ENCODE assay signal across 8 cellular contexts in the genomic region with DNA sequence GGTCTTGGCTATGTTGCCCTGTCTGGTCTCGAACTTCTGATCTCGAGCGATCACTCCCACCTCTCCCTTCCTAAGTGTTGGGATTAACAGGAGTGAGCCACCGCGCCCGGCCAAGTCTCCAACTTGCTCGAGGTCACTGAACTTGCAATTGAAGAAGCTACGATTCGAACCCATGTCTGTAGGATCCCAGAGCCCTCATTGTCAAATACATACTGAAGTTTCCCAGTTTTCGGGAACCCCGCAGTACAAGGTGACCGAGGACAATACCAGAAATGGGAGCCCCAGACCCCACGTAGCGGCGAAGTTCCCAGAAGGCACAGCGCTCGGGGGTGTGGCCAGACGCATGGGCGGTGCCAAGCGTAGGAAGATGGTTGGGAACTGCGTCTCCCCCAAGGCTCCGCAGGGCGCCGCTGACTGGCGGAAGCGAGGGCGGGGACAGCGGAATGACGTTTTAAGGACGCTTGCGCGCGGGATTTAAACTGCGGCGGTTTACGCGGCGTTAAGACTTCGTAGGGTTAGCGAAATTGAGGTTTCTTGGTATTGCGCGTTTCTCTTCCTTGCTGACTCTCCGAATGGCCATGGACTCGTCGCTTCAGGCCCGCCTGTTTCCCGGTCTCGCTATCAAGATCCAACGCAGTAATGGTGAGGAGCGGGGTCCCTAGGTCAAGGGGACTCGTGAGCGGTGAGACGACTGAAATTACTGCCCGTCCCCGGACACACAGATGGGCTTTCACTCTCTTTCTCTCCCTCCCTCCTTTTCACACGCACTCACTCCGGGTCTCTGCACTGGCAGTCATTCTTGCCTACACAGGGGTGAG. TPM values are rescaled to one million over a fixed set of nuclear protein-coding genes. Genes with fewer than 3 reads are reported as not detected.
DNase-seq lines count a peak whose midpoint lies in the region; ATAC-seq and TF ChIP-seq lines count a peak whose summit lies in the region.

Gene KIF2C (plus strand): TSS at position 477 of the 818 bp plus-strand sequence. CDS start 96 bp downstream, at position 573.

- POLR2A ChIA-PET in activated naive CD8-positive, alpha-beta T cell treated with anti-CD3 and anti-CD28 coated beads, Interleukin-2, amount 10 ng/mL, durations not matched to agents 7 days and 5 days (lab: Charles Lee): interaction anchor here (0.6 to 6.5 kb wide), 7 partner anchors 9 to 80 kb away, joined by 3 to 73 read pairs (median 5); partner anchors contain the start of genes RNU5D-1 and RPS8

- H3K9me2 ChIP-seq in SU-DHL-6 (replicated peaks; ENCODE audit: insufficient read depth, low read length): no peaks in the 10 kb centered on the region

- peak; percentile 85 for TF ChIP-seq POLR2A in GM10847 (IDR thresholded peaks at IDR 0.05; ENCODE audit: extremely low read depth, insufficient read length)
- TF ChIP-seq POLR2A in ovary (IDR thresholded peaks at IDR 0.05): peak; percentile 80

- H3K4me3 ChIP-seq in SU-DHL-6 (ENCODE audit: insufficient read depth, low read length, poor library complexity, severe bottlenecking) (peak within 1 kb of the TSS; percentile 80), ovary (peak within 1 kb of the TSS; percentile 43), tibial artery (peak within 1 kb of the TSS; percentile 56 to 63)

- intact Hi-C loops in Right ventricle myocardium inferior (cut with DNase I): loop anchor here (2.0 kb wide), 1 partner anchor 35 kb away; the partner anchor contains the start of gene RPS8
- intact Hi-C loops in ovary (cut with DNase I): loop anchor here in 1 of 4 donors (10.0 kb wide), 1 partner anchor 45 kb away; the partner anchor contains the start of gene BEST4
- intact Hi-C loops in tibial artery (cut with DNase I; ENCODE audit: low total_unique reads): no loop called here

- WGBS in ovary, 3 donors: 0% methylated on average over 57 of the region's 57 CpGs

- DNase-seq in NCI-H128 (lab: John Stamatoyannopoulos, UW; ENCODE audit: unreplicated experiment) (peak; percentile 98), Right ventricle myocardium inferior (ENCODE audit: missing footprints) (peak; percentile 97), ovary (peak; percentile 96 to 98 (median 97)), tibial artery (peak; percentile 96 to 98)
- DNase-seq in activated naive CD8-positive, alpha-beta T cell treated with anti-CD3 and anti-CD28 coated beads, Interleukin-2, amount 10 ng/mL, durations not matched to agents 7 days and 5 days: peak; percentile 97

- H3K27me3 ChIP-seq in SU-DHL-6 (ENCODE audit: low read length) (no peaks in the 10 kb centered on the region), ovary (no peaks in the 10 kb centered on the region), tibial artery (no peaks in the 10 kb centered on the region)

- H3K4me3 Mint-ChIP-seq in activated naive CD8-positive, alpha-beta T cell treated with anti-CD3 and anti-CD28 coated beads, Interleukin-2, amount 10 ng/mL, durations not matched to agents 7 days and 5 days: peak within 1 kb of the TSS; percentile 98

- peaks cover 33% of the 10 kb centered on the region for H3K4me1 Mint-ChIP-seq in activated naive CD8-positive, alpha-beta T cell treated with anti-CD3 and anti-CD28 coated beads, Interleukin-2, amount 10 ng/mL, durations not matched to agents 7 days and 5 days

- H3K27ac Mint-ChIP-seq in activated naive CD8-positive, alpha-beta T cell treated with anti-CD3 and anti-CD28 coated beads, Interleukin-2, amount 10 ng/mL, durations not matched to agents 7 days and 5 days: peak within 1 kb of the TSS; percentile 91

- H3K79me2 ChIP-seq in SU-DHL-6 (ENCODE audit: insufficient read depth, low read length): peaks cover 43% of the 10 kb centered on the region

- H3K4me1 ChIP-seq in ovary (ENCODE audit: insufficient read depth) (peaks cover 4% of the 10 kb centered on the region), tibial artery (peaks cover 0 to 12% (median 6%) of the 10 kb centered on the region in 4 donors)

- H3K36me3 Mint-ChIP-seq in activated naive CD8-positive, alpha-beta T cell treated with anti-CD3 and anti-CD28 coated beads, Interleukin-2, amount 10 ng/mL, durations not matched to agents 7 days and 5 days: peaks cover 20% of the 10 kb centered on the region

- H3K9me3 ChIP-seq in SU-DHL-6 (ENCODE audit: insufficient read depth, low read length) (no peaks in the 10 kb centered on the region), ovary (no peaks in the 10 kb centered on the region), tibial artery (no peaks in the 10 kb centered on the region)

- H3K27ac ChIP-seq in SU-DHL-6 (ENCODE audit: low read depth, low read length): peak within 1 kb of the TSS; percentile 77
- peak within 1 kb of the TSS; percentile 15 to 82 for H3K27ac ChIP-seq in ovary
- peak within 1 kb of the TSS; percentile 82 to 85 for H3K27ac ChIP-seq in tibial artery

- H3K36me3 ChIP-seq in SU-DHL-6 (ENCODE audit: low read length): peaks cover 11% of the 10 kb centered on the region
- no peaks in the 10 kb centered on the region for H3K36me3 ChIP-seq in ovary
- H3K36me3 ChIP-seq in tibial artery: no peaks in the 10 kb centered on the region

- H2AFZ ChIP-seq in SU-DHL-6 (ENCODE audit: low read depth, low read length, severe bottlenecking): peak within 1 kb of the TSS; percentile 45

- H3F3A ChIP-seq in SU-DHL-6 (ENCODE audit: insufficient read depth): no peaks in the 10 kb centered on the region

- H3K4me2 ChIP-seq in SU-DHL-6 (ENCODE audit: low read depth, low read length, poor library complexity, severe bottlenecking): peak within 1 kb of the TSS; percentile 97

- H3K27me3 Mint-ChIP-seq in activated naive CD8-positive, alpha-beta T cell treated with anti-CD3 and anti-CD28 coated beads, Interleukin-2, amount 10 ng/mL, durations not matched to agents 7 days and 5 days: no peaks in the 10 kb centered on the region

- no peaks in the 10 kb centered on the region for H3K9me3 Mint-ChIP-seq in activated naive CD8-positive, alpha-beta T cell treated with anti-CD3 and anti-CD28 coated beads, Interleukin-2, amount 10 ng/mL, durations not matched to agents 7 days and 5 days

- H3K9ac ChIP-seq in SU-DHL-6 (ENCODE audit: low read length): peak within 1 kb of the TSS; percentile 95

- peak; percentile 99 for ATAC-seq in HG02678 (IDR thresholded peaks at IDR 0.05; ENCODE audit: unreplicated experiment)
- peak; percentile 99 for ATAC-seq in activated naive CD8-positive, alpha-beta T cell treated with anti-CD3 and anti-CD28 coated beads, Interleukin-2, amount 10 ng/mL, durations not matched to agents 7 days and 5 days (ENCODE audit: low read depth)
- ATAC-seq in Right ventricle myocardium inferior: peak; percentile 100

- TF ChIP-seq CTCF in SU-DHL-6 (IDR thresholded peaks at IDR 0.05; ENCODE audit: insufficient read depth, low read length, poor library complexity, severe bottlenecking): no peak
- peak in 1 of 3 donors; percentile 14 for TF ChIP-seq CTCF in ovary (IDR thresholded peaks at IDR 0.05)
- no peak for TF ChIP-seq CTCF in tibial artery (IDR thresholded peaks at IDR 0.05)

- peak; percentile 52 for TF ChIP-seq EP300 in ovary (IDR thresholded peaks at IDR 0.05)

- no peaks in the 10 kb centered on the region for H4K20me1 ChIP-seq in SU-DHL-6 (ENCODE audit: low read depth, low read length)

RNA-seq across cellular contexts. Expression of gene KIF2C, which starts in this region (rescaled TPM):
- total RNA-seq in activated naive CD8-positive, alpha-beta T cell treated with anti-CD3 and anti-CD28 coated beads, Interleukin-2, amount 10 ng/mL, durations not matched to agents 7 days and 5 days: 10 to 100 TPM; 76.5 to 87.7 TPM
- 0.87 TPM for total RNA-seq in Right ventricle myocardium inferior
- 1 to 10 TPM in 2 of 7 donors, under 1 TPM in 5; 0.23 to 1.4 (median 0.53) TPM for total RNA-seq in ovary
- polyA plus RNA-seq in ovary: 1 to 10 TPM in 1 of 2 donors, under 1 TPM in 1; 0.96 to 1.5 TPM

Comparison
In these comparisons a context has a peak if more than half of its experiments do, and no peak if none do; other contexts are left out.
1. Peak in every context shown above with its lines: DNase-seq, ATAC-seq, H3K4me3 ChIP-seq and H3K27ac ChIP-seq.
2. RNA of gene KIF2C (total RNA-seq): 76.5 to 87.7 TPM in activated naive CD8-positive, alpha-beta T cell treated with anti-CD3 and anti-CD28 coated beads, Interleukin-2, amount 10 ng/mL, durations not matched to agents 7 days and 5 days; 0.87 TPM in Right ventricle myocardium inferior (single experiment) and 0.23 to 1.4 TPM in ovary; every median in the first group is over 10 times any median in the second.
3. Peak in DNase-seq and ATAC-seq in Right ventricle myocardium inferior; RNA of the gene not detected or under 1 TPM.